In the genomic region with DNA sequence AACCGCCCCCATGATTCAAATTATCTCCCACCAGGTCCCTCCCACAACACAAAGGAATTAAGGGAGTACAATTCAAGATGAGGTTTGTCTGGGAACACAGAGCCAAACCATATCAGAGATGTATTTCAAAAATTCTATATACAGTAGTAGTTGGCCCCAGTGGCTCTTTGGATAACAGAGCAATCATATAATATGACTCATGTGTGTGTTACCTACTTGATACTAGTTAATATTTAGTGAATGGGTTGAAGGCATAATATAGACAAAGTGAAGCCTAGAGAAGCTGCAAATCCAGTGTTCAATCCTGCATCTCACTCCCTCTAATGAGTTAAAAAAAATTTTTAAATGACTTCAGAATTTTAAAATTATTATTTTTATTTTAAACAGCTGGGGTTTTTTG, we compare ENCODE assay signal across 16 cellular contexts. TPM values are rescaled to one million over a fixed set of nuclear protein-coding genes. Genes with fewer than 3 reads are reported as not detected.
DNase-seq lines count a peak whose midpoint lies in the region; ATAC-seq and TF ChIP-seq lines count a peak whose summit lies in the region.
"Had no signal": no experiment of that assay in that cellular context is flagged by ENCODE, and none has a peak within 500 bp of the region (broad histone marks: within the 10 kb centered on the region; RNA-seq: fewer than 3 reads in every experiment).

No MANE protein-coding gene starts in this region.

- H3K4me1 ChIP-seq in left lung, result no peaks in the 10 kb centered on the region
- H3K4me1 ChIP-seq in OCI-LY7 (ENCODE audit: insufficient read depth, low read length, poor library complexity, severe bottlenecking), result no peaks in the 10 kb centered on the region
- H3K4me1 ChIP-seq: Caco-2 had no signal

- H4K20me1 ChIP-seq in OCI-LY7 (ENCODE audit: insufficient read depth, low read length), result no peaks in the 10 kb centered on the region

- H3K4me3 ChIP-seq in left lung (no peak overlapping the region), OCI-LY7 (ENCODE audit: low read depth, low read length, poor library complexity, severe bottlenecking) (no peak overlapping the region)
- H3K4me3 ChIP-seq: GM12878 had no signal

- peak; percentile 40 for ATAC-seq in left lung
- ATAC-seq: GM12878 had no signal

- H3K4me2 ChIP-seq in OCI-LY7 (ENCODE audit: low read length), result no peak overlapping the region

- CTCF ChIA-PET in OCI-LY7 (lab: Charles Lee; ENCODE audit: unreplicated experiment), result no interaction called here

- BruUV-seq in OCI-LY7 (replicated peaks; lab: Mats Ljungman, UMichigan), result no TSS peak

- DNase-seq in DMS53 (lab: John Stamatoyannopoulos, UW), result peak; percentile 61
- DNase-seq in glomerular visceral epithelial cell (ENCODE audit: extremely low spot score), result peak; percentile 22
- no peak for DNase-seq in left lung
- no peak for DNase-seq in islet precursor cell
- no peak for DNase-seq in NCI-H446 treated with DMSO at 0.1 percent for 48 hours (lab: John Stamatoyannopoulos, UW)
- DNase-seq in OCI-LY7 (ENCODE audit: low spot score), result no peak
- no peak for DNase-seq in stimulated activated CD4-positive, alpha-beta T cell treated with anti-CD3 and anti-CD28 coated beads, Interleukin-15, amount 100 ng/mL, for 24 hours
- DNase-seq: Caco-2; CD4-positive, alpha-beta T cell; DMS153; DND-41; EL; H9; IMR-90 had no signal

- H3K36me3 ChIP-seq in left lung (peaks cover 0 to 72% of the 10 kb centered on the region in 2 donors), OCI-LY7 (ENCODE audit: insufficient read depth, low read length) (peaks cover 64% of the 10 kb centered on the region)

- no peak for TF ChIP-seq CTCF in left lung (IDR thresholded peaks at IDR 0.05)
- TF ChIP-seq CTCF in OCI-LY7 (conservative IDR thresholded peaks at IDR 0.05; ENCODE audit: low read length), result no peak

- intact Hi-C loops in left lung (cut with DNase I) (no loop called here), OCI-LY7 (cut with micrococcal nuclease; ENCODE audit: unreplicated experiment) (no loop called here)

- no peak overlapping the region for H3K27ac ChIP-seq in left lung
- no peak overlapping the region for H3K27ac ChIP-seq in OCI-LY7 (ENCODE audit: low read depth, low read length, poor library complexity, severe bottlenecking)
- H3K27ac ChIP-seq: C4-2B had no signal

- H3K9me2 ChIP-seq in OCI-LY7 (ENCODE audit: insufficient read depth, low read length), result no peaks in the 10 kb centered on the region

- POLR2A ChIA-PET in OCI-LY7 (lab: Charles Lee), result interaction anchor here (0.7 to 0.8 kb wide), 2 partner anchors 24 to 25 kb away, joined by 4 to 8 read pairs; no protein-coding TSS in a partner anchor

- no peaks in the 10 kb centered on the region for H3K79me2 ChIP-seq in OCI-LY7 (ENCODE audit: insufficient read depth, low read depth, low read length)

- H3K27me3 ChIP-seq in left lung, result no peaks in the 10 kb centered on the region

- no peak overlapping the region for H2AFZ ChIP-seq in OCI-LY7 (ENCODE audit: low read length)

- H3K9me3 ChIP-seq in left lung, result peaks cover 0 to 16% of the 10 kb centered on the region in 2 donors
- H3K9me3 ChIP-seq in OCI-LY7 (ENCODE audit: low read length), result no peaks in the 10 kb centered on the region

RNA-seq across cellular contexts. Expression of a gene that starts 43.2 kb away (rescaled TPM):
- total RNA-seq in left lung, result 10 to 100 TPM in 1 of 2 donors, 1 to 10 TPM in 1; 8.0 to 11.4 TPM
- total RNA-seq in OCI-LY7 (2014; rRNA removed; shearing (Covaris generic)), result 13.1 and 14.9 TPM in 2 replicates
- total RNA-seq in OCI-LY7 (2022), result 18.8 and 19.6 TPM in 2 replicates

RNA-seq across cellular contexts. Expression of a gene that starts 43.2 kb away (rescaled TPM):
- total RNA-seq in left lung, result 10 to 100 TPM; 14.1 to 14.6 TPM
- 13.1 and 15.7 TPM in 2 replicates for total RNA-seq in OCI-LY7 (2014; rRNA removed; shearing (Covaris generic))
- total RNA-seq in OCI-LY7 (2022), result 19.4 and 20.9 TPM in 2 replicates

Comparison
In these comparisons a context has a peak if more than half of its experiments do, and no peak if none do; other contexts are left out.
1. DNase-seq: peak in DMS53 (single experiment) and glomerular visceral epithelial cell (single experiment); none in left lung (0 of 2), islet precursor cell (single experiment), NCI-H446 treated with DMSO at 0.1 percent for 48 hours (single experiment), OCI-LY7 (single experiment) and stimulated activated CD4-positive, alpha-beta T cell treated with anti-CD3 and anti-CD28 coated beads, Interleukin-15, amount 100 ng/mL, for 24 hours (single experiment).